1 cellular context compared by ENCODE assay signal in genomic region chr22:40808018-40808841, GRCh38.
TF ChIP-seq lines count a peak whose summit lies in the region.

No MANE protein-coding gene starts in this region.

TF ChIP-seq in IMR-90, 13 proteins besides CTCF, POLR2A, EP300 and RAD21:
- TF ChIP-seq RFX5 (IDR thresholded peaks at IDR 0.05; ENCODE audit: low read depth, low read length) (no peak), NFE2L2 (IDR thresholded peaks at IDR 0.05; ENCODE audit: low read depth, low read length) (no peak), SMC3 (IDR thresholded peaks at IDR 0.05; ENCODE audit: low read depth, low read length) (no peak), MXI1 (IDR thresholded peaks at IDR 0.05; ENCODE audit: borderline replicate concordance, low read depth, low read length) (no peak), CEBPB (IDR thresholded peaks at IDR 0.05; ENCODE audit: low read depth, low read length) (no peak), CHD1 (IDR thresholded peaks at IDR 0.05; ENCODE audit: low read depth, low read length) (no peak), RCOR1 (IDR thresholded peaks at IDR 0.05; ENCODE audit: insufficient replicate concordance, low read length) (no peak), FOS (IDR thresholded peaks at IDR 0.05; ENCODE audit: low read depth, low read length) (no peak), ELK1 (IDR thresholded peaks at IDR 0.05; ENCODE audit: borderline replicate concordance, low read depth, low read length) (no peak), MAFK (IDR thresholded peaks at IDR 0.05; ENCODE audit: low read depth, low read length) (no peak), USF2 (IDR thresholded peaks at IDR 0.05; ENCODE audit: low read depth, low read length) (no peak), MAZ (IDR thresholded peaks at IDR 0.05; ENCODE audit: borderline replicate concordance, low read depth, low read length) (no peak), BHLHE40 (IDR thresholded peaks at IDR 0.05; ENCODE audit: low read depth, low read length) (no peak)
